ENCODE assay signal across 9 cellular contexts in genomic region chrX:103920515-103920914, GRCh38. TPM values are rescaled to one million over a fixed set of nuclear protein-coding genes. Genes with fewer than 3 reads are reported as not detected.
DNase-seq lines count a peak whose midpoint lies in the region; ATAC-seq and TF ChIP-seq lines count a peak whose summit lies in the region.
"Not testable (repeated sequence)": the region's sequence is repeated elsewhere in the genome, so short reads cannot be mapped to it uniquely, and the experiment has no call there.
"Had no signal": no experiment of that assay in that cellular context is flagged by ENCODE, and none has a peak within 500 bp of the region (broad histone marks: within the 10 kb centered on the region; RNA-seq: fewer than 3 reads in every experiment).

No MANE protein-coding gene starts in this region.

- not testable (repeated sequence) for H3K9me2 ChIP-seq in Loucy (replicated peaks; ENCODE audit: low read depth, low read length)

- H3K4me3 Mint-ChIP-seq in CD8-positive, alpha-beta memory T cell: peak overlapping the region; percentile 45 to 88 (median 65)
- peak overlapping the region; percentile 22 to 61 for H3K4me3 Mint-ChIP-seq in activated T-cell treated with anti-CD3 and anti-CD28 coated beads, Interleukin-2, amount 50 U/mL, for 72 hours
- H3K4me3 Mint-ChIP-seq in natural killer cell: peak overlapping the region; percentile 28

- not testable (repeated sequence) for H2AFZ ChIP-seq in Loucy (ENCODE audit: low read length)

- not testable (repeated sequence) for TF ChIP-seq CTCF in Loucy (conservative IDR thresholded peaks at IDR 0.05; ENCODE audit: low read length); natural killer cell (IDR thresholded peaks at IDR 0.05)

- H3K4me3 ChIP-seq in CD8-positive, alpha-beta memory T cell (ENCODE audit: low read length): not testable (repeated sequence)
- peak overlapping the region; percentile 78 for H3K4me3 ChIP-seq in Loucy (ENCODE audit: low read length, poor library complexity, severe bottlenecking)

- H3K9ac ChIP-seq in Loucy (ENCODE audit: low read depth, low read length, poor library complexity, severe bottlenecking): peak overlapping the region; percentile 76

- not testable (repeated sequence) for H4K20me1 ChIP-seq in Loucy (ENCODE audit: insufficient read depth, low read length, poor library complexity, severe bottlenecking)

- intact Hi-C loops in natural killer cell (cut with micrococcal nuclease): not testable (repeated sequence)

- not testable (repeated sequence) for H3K9me3 ChIP-seq in CD8-positive, alpha-beta memory T cell (ENCODE audit: low read length); Loucy (ENCODE audit: insufficient read depth, low read depth, low read length)

- peak in 1 of 5 donors; percentile 20 for DNase-seq in CD8-positive, alpha-beta memory T cell
- not testable (repeated sequence) for DNase-seq in activated T-cell treated with anti-CD3 and anti-CD28 coated beads, Interleukin-2, amount 50 U/mL, for 72 hours; natural killer cell

- not testable (repeated sequence) for H3K27me3 ChIP-seq in CD8-positive, alpha-beta memory T cell (ENCODE audit: insufficient read depth, low read length, poor library complexity, severe bottlenecking); Loucy (ENCODE audit: insufficient read depth, low read length, poor library complexity, severe bottlenecking)

- not testable (repeated sequence) for H3K9me3 Mint-ChIP-seq in CD8-positive, alpha-beta memory T cell; activated T-cell treated with anti-CD3 and anti-CD28 coated beads, Interleukin-2, amount 50 U/mL, for 72 hours; natural killer cell

- H3K36me3 Mint-ChIP-seq in CD8-positive, alpha-beta memory T cell; activated T-cell treated with anti-CD3 and anti-CD28 coated beads, Interleukin-2, amount 50 U/mL, for 72 hours (ENCODE audit: insufficient read depth in 2 of 2); natural killer cell: not testable (repeated sequence)

- peak; percentile 54 for ATAC-seq in GM18861 (IDR thresholded peaks at IDR 0.05; ENCODE audit: unreplicated experiment)
- ATAC-seq in GM21381 (IDR thresholded peaks at IDR 0.05; ENCODE audit: unreplicated experiment): peak; percentile 62
- peak; percentile 31 for ATAC-seq in HG02763 (IDR thresholded peaks at IDR 0.05; ENCODE audit: unreplicated experiment)
- peak; percentile 60 for ATAC-seq in HG03175 (IDR thresholded peaks at IDR 0.05; ENCODE audit: unreplicated experiment)
- ATAC-seq in activated T-cell treated with anti-CD3 and anti-CD28 coated beads, Interleukin-2, amount 50 U/mL, for 72 hours (replicated peaks in 1 of 2): peak; percentile 14 to 17
- peak; percentile 19 to 45 (median 21) for ATAC-seq in natural killer cell

- not testable (repeated sequence) for H3K27me3 Mint-ChIP-seq in CD8-positive, alpha-beta memory T cell; natural killer cell (ENCODE audit: low read depth in 2 of 2)
- H3K27me3 Mint-ChIP-seq in activated T-cell treated with anti-CD3 and anti-CD28 coated beads, Interleukin-2, amount 50 U/mL, for 72 hours (ENCODE audit: low read depth): peaks cover 17% of the 10 kb centered on the region

- CTCF ChIA-PET in CD8-positive, alpha-beta memory T cell (lab: Charles Lee): not testable (repeated sequence)

- H3K4me2 ChIP-seq in Loucy (ENCODE audit: low read depth, low read length, poor library complexity, severe bottlenecking): peak overlapping the region; percentile 94

- not testable (repeated sequence) for H3K4me1 ChIP-seq in CD8-positive, alpha-beta memory T cell (ENCODE audit: insufficient read depth, low read length)
- H3K4me1 ChIP-seq in Loucy (ENCODE audit: insufficient read depth, low read length, poor library complexity, severe bottlenecking): peaks cover 37% of the 10 kb centered on the region

- peaks cover 22 to 42% (median 34%) of the 10 kb centered on the region in 3 donors for H3K4me1 Mint-ChIP-seq in CD8-positive, alpha-beta memory T cell
- H3K4me1 Mint-ChIP-seq in activated T-cell treated with anti-CD3 and anti-CD28 coated beads, Interleukin-2, amount 50 U/mL, for 72 hours (ENCODE audit: low read depth): peaks cover 12% of the 10 kb centered on the region
- peaks cover 22 to 33% of the 10 kb centered on the region in 2 donors for H3K4me1 Mint-ChIP-seq in natural killer cell

- peak overlapping the region in 7 of 8 donors; percentile 63 to 84 (median 73) for H3K27ac Mint-ChIP-seq in CD8-positive, alpha-beta memory T cell
- not testable (repeated sequence) for H3K27ac Mint-ChIP-seq in activated T-cell treated with anti-CD3 and anti-CD28 coated beads, Interleukin-2, amount 50 U/mL, for 72 hours; natural killer cell

- not testable (repeated sequence) for H3K27ac ChIP-seq in CD8-positive, alpha-beta memory T cell (ENCODE audit: low read depth, low read length)

- H3K36me3 ChIP-seq in CD8-positive, alpha-beta memory T cell (ENCODE audit: insufficient read depth, low read length); Loucy (ENCODE audit: insufficient read depth, low read length): not testable (repeated sequence)

- POLR2A ChIA-PET in CD8-positive, alpha-beta memory T cell (lab: Charles Lee): not testable (repeated sequence)

- H3F3A ChIP-seq in Loucy (ENCODE audit: low read depth): not testable (repeated sequence)

- H3K79me2 ChIP-seq in Loucy (ENCODE audit: insufficient read depth, low read length): peaks cover 65% of the 10 kb centered on the region

RNA-seq across cellular contexts. Expression of gene TMSB15B, which starts 41.9 kb away (rescaled TPM):
- total RNA-seq in CD8-positive, alpha-beta memory T cell: 1 to 10 TPM; 6.2 to 6.7 TPM
- 4.9 TPM for polyA plus RNA-seq in CD8-positive, alpha-beta memory T cell
- 10 to 100 TPM in 1 of 2 donors, 1 to 10 TPM in 1; 9.9 to 12.4 TPM for total RNA-seq in activated T-cell treated with anti-CD3 and anti-CD28 coated beads, Interleukin-2, amount 50 U/mL, for 72 hours
- 10 to 100 TPM in 1 of 3 donors, 1 to 10 TPM in 2; 3.8 to 10.3 (median 5.4) TPM for total RNA-seq in natural killer cell
- total RNA-seq: gastrocnemius medialis had no signal
